ENCODE assay signal across 24 cellular contexts in the genomic region with DNA sequence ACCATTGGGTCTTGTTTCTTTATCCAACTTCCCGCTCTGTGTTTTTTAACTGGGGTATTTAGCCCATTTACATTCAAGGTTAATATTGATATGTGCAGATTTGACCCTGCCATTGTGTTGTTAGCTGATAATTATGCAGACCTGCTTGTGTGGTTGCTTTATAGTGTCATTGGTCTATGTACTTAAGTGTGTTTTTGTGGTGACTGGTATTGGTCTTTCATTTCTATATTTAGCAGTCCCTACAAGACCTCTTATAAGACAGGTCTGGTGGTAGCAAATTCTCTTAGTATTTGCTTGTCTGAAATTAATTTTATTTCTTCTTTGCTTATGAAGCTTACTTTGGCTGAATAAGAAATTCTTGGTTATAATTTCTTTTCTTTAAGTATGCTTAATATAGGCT.
"Had no signal": no experiment of that assay in that cellular context is flagged by ENCODE, and none has a peak within 500 bp of the region (broad histone marks: within the 10 kb centered on the region; RNA-seq: fewer than 3 reads in every experiment).

No MANE protein-coding gene starts in this region.

- H3K27me3 ChIP-seq: colonic mucosa, esophagus muscularis mucosa, esophagus squamous epithelium, foreskin keratinocyte, gastrocnemius medialis, gastroesophageal sphincter, heart left ventricle, heart right ventricle had no signal

- DNase-seq: colonic mucosa; cortex of kidney; dermis blood vessel endothelial cell; dorsolateral prefrontal cortex; effector CD4-positive, alpha-beta T cell; effector CD8-positive, alpha-beta T cell; effector memory CD4-positive, alpha-beta T cell; effector memory CD8-positive, alpha-beta T cell; endodermal cell; erythroblast; esophagus squamous epithelium; foreskin fibroblast; foreskin keratinocyte; foreskin melanocyte; gastrocnemius medialis; glutamatergic neuron; head of caudate nucleus; heart left ventricle; heart right ventricle had no signal

- H3K9me3 ChIP-seq: colonic mucosa, esophagus muscularis mucosa, esophagus squamous epithelium, gastrocnemius medialis, gastroesophageal sphincter, heart right ventricle had no signal

- H3K4me1 ChIP-seq: colonic mucosa, esophagus muscularis mucosa, esophagus squamous epithelium, foreskin keratinocyte, gastrocnemius medialis, gastroesophageal sphincter, heart left ventricle, heart right ventricle had no signal

- H3K27ac ChIP-seq: colonic mucosa, coronary artery, dorsolateral prefrontal cortex, epithelial cell of prostate, esophagus muscularis mucosa, esophagus squamous epithelium, foreskin keratinocyte, gastrocnemius medialis, gastroesophageal sphincter, heart left ventricle, heart right ventricle had no signal

- ATAC-seq: effector memory CD8-positive, alpha-beta T cell; esophagus mucosa; foreskin keratinocyte; gastrocnemius medialis; gastroesophageal sphincter; heart left ventricle; heart right ventricle had no signal

- H3K4me3 ChIP-seq: colonic mucosa, coronary artery, dorsolateral prefrontal cortex, esophagus muscularis mucosa, esophagus squamous epithelium, gastrocnemius medialis, gastroesophageal sphincter, heart left ventricle, heart right ventricle had no signal

- H3K36me3 ChIP-seq: colonic mucosa, esophagus muscularis mucosa, esophagus squamous epithelium, gastrocnemius medialis, gastroesophageal sphincter, heart left ventricle, heart right ventricle had no signal
